ENCODE assay signal across 25 cellular contexts in the genomic region with DNA sequence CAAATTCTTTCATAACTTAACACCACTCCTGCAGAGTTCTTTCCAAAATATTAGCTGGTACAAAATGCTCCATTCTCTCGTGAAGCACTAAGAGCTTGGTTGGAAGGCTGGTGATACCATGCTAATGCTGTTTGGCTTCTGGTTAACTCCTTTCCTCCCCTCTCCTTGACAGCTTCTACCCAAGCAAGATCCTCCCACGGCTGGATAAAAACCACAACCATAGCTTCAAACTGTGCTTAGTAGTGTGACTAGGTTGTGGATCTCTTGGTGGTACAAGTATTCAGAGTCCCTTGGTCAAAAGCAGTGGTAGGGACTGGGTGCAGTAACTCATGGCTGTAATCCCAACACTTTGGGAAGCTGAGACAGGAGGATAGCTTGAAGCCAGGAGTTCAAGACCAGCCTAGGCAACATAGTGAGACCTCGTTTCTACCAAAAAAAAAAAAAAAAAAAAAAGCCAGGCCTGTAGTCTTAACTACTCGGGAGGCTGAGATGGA. TPM values are rescaled to one million over a fixed set of nuclear protein-coding genes. Genes with fewer than 3 reads are reported as not detected.
DNase-seq lines count a peak whose midpoint lies in the region; ATAC-seq, FAIRE-seq and TF ChIP-seq lines count a peak whose summit lies in the region.
"Had no signal": no experiment of that assay in that cellular context is flagged by ENCODE, and none has a peak within 500 bp of the region (broad histone marks: within the 10 kb centered on the region; RNA-seq: fewer than 3 reads in every experiment).

No MANE protein-coding gene starts in this region.

- TF ChIP-seq EP300 in GM12878 (IDR thresholded peaks at IDR 0.05; ENCODE audit: borderline replicate concordance in 1 of 2, control insufficient read depth in 1 of 2, low read depth in 2 of 2, low read length in 2 of 2), result no peak

- BruUV-seq in GM12878 (replicated peaks; lab: Mats Ljungman, UMichigan), result no TSS peak

- H3K27me3 ChIP-seq in Loucy (ENCODE audit: insufficient read depth, low read length, poor library complexity, severe bottlenecking), result no peaks in the 10 kb centered on the region
- no peaks in the 10 kb centered on the region for H3K27me3 ChIP-seq in GM12878 (replicated peaks in 1 of 2; ENCODE audit: control insufficient read depth in 2 of 2, insufficient read depth in 2 of 2, low read length in 1 of 2)
- no peaks in the 10 kb centered on the region for H3K27me3 ChIP-seq in prostate gland (replicated peaks; ENCODE audit: insufficient read depth)
- H3K27me3 ChIP-seq: breast epithelium, dorsolateral prefrontal cortex, sigmoid colon, upper lobe of right lung had no signal

- no peak for FAIRE-seq in GM12878 (lab: Jason Lieb, UNC)
- FAIRE-seq: A549 had no signal

- H3K4me2 ChIP-seq in Loucy (ENCODE audit: low read depth, low read length, poor library complexity, severe bottlenecking), result peak overlapping the region; percentile 93
- H3K4me2 ChIP-seq in GM12878 (ENCODE audit: control insufficient read depth, insufficient read depth), result peak overlapping the region; percentile 34; the same call in 1 of the 2 replicates

- POLR2A ChIA-PET in GM12878 (lab: Charles Lee), result interaction anchor here (1.5 kb wide), 1 partner anchor 10 kb away, joined by 6 read pairs; no protein-coding TSS in a partner anchor

- CTCF ChIA-PET in GM12878 (lab: Yijun Ruan, JAX), result interaction anchor here (0.6 to 3.1 kb wide), 12 partner anchors 11 to 364 kb away, joined by 3 to 12 read pairs (median 3); a partner anchor contains a TSS

- in situ Hi-C loops in GM12878 (cut with MboI), result no loop called here

- SMC1A ChIA-PET in GM12878 (lab: Charles Lee; ENCODE audit: uncharacterized antibody, unreplicated experiment), result interaction anchor here (0.7 to 1.6 kb wide), 6 partner anchors 8 to 99 kb away, joined by 3 to 6 read pairs (median 4); no protein-coding TSS in a partner anchor

- no peak overlapping the region for H3K27ac ChIP-seq in GM12878 (ENCODE audit: control insufficient read depth, insufficient read depth)
- peak overlapping the region; percentile 28 to 89 for H3K27ac ChIP-seq in prostate gland
- H3K27ac ChIP-seq: A549, breast epithelium, GM23248, sigmoid colon, upper lobe of right lung had no signal

- intact Hi-C loops in GM12878 (cut with micrococcal nuclease; ENCODE audit: unreplicated experiment), result no loop called here
- intact Hi-C loops in prostate gland (cut with DNase I), result loop anchor here (5.0 kb wide), 1 partner anchor 35 kb away; no protein-coding TSS in a partner anchor
- intact Hi-C loops in left ventricle myocardium superior (cut with micrococcal nuclease), result no loop called here

- RAD21 ChIA-PET in GM12878 (lab: Charles Lee; ENCODE audit: unreplicated experiment), result interaction anchor here (0.8 to 1.2 kb wide), 5 partner anchors 46 to 136 kb away, joined by 3 to 6 read pairs (median 3); no protein-coding TSS in a partner anchor

- no peaks in the 10 kb centered on the region for H3K9me2 ChIP-seq in Loucy (replicated peaks; ENCODE audit: low read depth, low read length)

- peak overlapping the region; percentile 36 for H3K4me3 ChIP-seq in Loucy (ENCODE audit: low read length, poor library complexity, severe bottlenecking)
- H3K4me3 ChIP-seq in GM12878, result no peak overlapping the region
- H3K4me3 ChIP-seq in prostate gland, result peak overlapping the region in 1 of 2 donors; percentile 99
- H3K4me3 ChIP-seq: A549, GM23248, mucosa of descending colon, sigmoid colon had no signal

- peak; percentile 26 for DNase-seq in activated CD8-positive, alpha-beta memory T cell treated with anti-CD3 and anti-CD28 coated beads for 24 hours
- DNase-seq in activated CD8-positive, alpha-beta memory T cell treated with anti-CD3 and anti-CD28 coated beads, Interleukin-2, amount 50 U/mL, for 4 hours, result no peak
- no peak for DNase-seq in GM12878 (ENCODE audit: low read depth, low spot score)
- DNase-seq in prostate gland (ENCODE audit: low spot score), result no peak
- no peak for DNase-seq in NCI-H1930 (lab: John Stamatoyannopoulos, UW)
- no peak for DNase-seq in left ventricle myocardium superior
- DNase-seq: activated CD4-positive, alpha-beta T cell treated with anti-CD3 and anti-CD28 coated beads for 1 hour; activated naive CD8-positive, alpha-beta T cell treated with anti-CD3 and anti-CD28 coated beads, Interleukin-2, amount 10 ng/mL, durations not matched to agents 7 days and 5 days; DMS79 treated with DMSO at 0.1 percent for 48 hours; dorsolateral prefrontal cortex; GM23248; mucosa of descending colon; NCI-H1048; NCI-H2081 treated with DMSO at 0.1 percent for 48 hours; NCI-H524 treated with DMSO at 0.1 percent for 48 hours; nucleus accumbens; SIG-M5; sigmoid colon; stimulated activated CD4-positive, alpha-beta T cell treated with anti-CD3 and anti-CD28 coated beads, Interleukin-2, amount 100 ng/mL, for 24 hours; stimulated activated naive CD8-positive, alpha-beta T cell treated with anti-CD3 and anti-CD28 coated beads, Interleukin-15, amount 100 ng/mL, for 72 hours; upper lobe of right lung had no signal

- H3K9me3 ChIP-seq in Loucy (ENCODE audit: insufficient read depth, low read depth, low read length) (no peaks in the 10 kb centered on the region), GM12878 (replicated peaks; ENCODE audit: control insufficient read depth, insufficient read depth, low read length) (no peaks in the 10 kb centered on the region), prostate gland (no peaks in the 10 kb centered on the region)
- H3K9me3 ChIP-seq: A549, breast epithelium, mucosa of descending colon, sigmoid colon, upper lobe of right lung had no signal

- no peak for TF ChIP-seq POLR2A in GM12878 (IDR thresholded peaks at IDR 0.05; ENCODE audit: low read depth, low read length)
- TF ChIP-seq POLR2A in prostate gland (IDR thresholded peaks at IDR 0.05), result no peak

- H3K9ac ChIP-seq in Loucy (ENCODE audit: low read depth, low read length, poor library complexity, severe bottlenecking), result peak overlapping the region; percentile 83
- no peak overlapping the region for H3K9ac ChIP-seq in GM12878 (ENCODE audit: control insufficient read depth, insufficient read depth, low read length)
- H3K9ac ChIP-seq: GM23248 had no signal

- no peak overlapping the region for H2AFZ ChIP-seq in Loucy (ENCODE audit: low read length)
- H2AFZ ChIP-seq in GM12878 (ENCODE audit: control insufficient read depth, low read depth, low read length), result no peak overlapping the region
- H2AFZ ChIP-seq: GM23248 had no signal

- H3K36me3 ChIP-seq in Loucy (ENCODE audit: insufficient read depth, low read length) (no peaks in the 10 kb centered on the region), GM12878 (ENCODE audit: control insufficient read depth in 2 of 2, insufficient read depth in 2 of 2, low read length in 1 of 2) (no peaks in the 10 kb centered on the region; a peak in 1 of 4 replicates), prostate gland (no peaks in the 10 kb centered on the region)
- H3K36me3 ChIP-seq: breast epithelium, upper lobe of right lung had no signal

- H3K4me1 ChIP-seq in Loucy (ENCODE audit: insufficient read depth, low read length, poor library complexity, severe bottlenecking) (peaks cover 32% of the 10 kb centered on the region), GM12878 (ENCODE audit: control insufficient read depth, insufficient read depth, low read length) (peaks cover 9% of the 10 kb centered on the region), prostate gland (replicated peaks) (peaks cover 9% of the 10 kb centered on the region)

- ATAC-seq in GM12878 (no peak), left ventricle myocardium superior (no peak), GM19452 (IDR thresholded peaks at IDR 0.05; ENCODE audit: unreplicated experiment) (no peak)
- ATAC-seq: A549; mucosa of descending colon; stimulated activated naive CD8-positive, alpha-beta T cell treated with anti-CD3 and anti-CD28 coated beads, Interleukin-15, amount 100 ng/mL, for 72 hours; upper lobe of right lung had no signal

- no peak for TF ChIP-seq RAD21 in GM12878 (IDR thresholded peaks at IDR 0.05; ENCODE audit: insufficient read depth, low read depth, low read length)

- H3F3A ChIP-seq in Loucy (ENCODE audit: low read depth), result no peaks in the 10 kb centered on the region

- H3K79me2 ChIP-seq in Loucy (ENCODE audit: insufficient read depth, low read length) (peaks cover 51% of the 10 kb centered on the region), GM12878 (ENCODE audit: control insufficient read depth, insufficient read depth, low read length) (peaks cover 22% of the 10 kb centered on the region)

- WGBS in GM12878 (ENCODE audit: insufficient coverage, insufficient replicate concordance, low lambda C conversion rate, missing lambda C conversion rate), result 71% methylated on average over 3 of the region's 4 CpGs
- WGBS in prostate gland, result 73% methylated on average over 4 of the region's 4 CpGs

- H4K20me1 ChIP-seq in Loucy (ENCODE audit: insufficient read depth, low read length, poor library complexity, severe bottlenecking), result no peaks in the 10 kb centered on the region
- no peaks in the 10 kb centered on the region for H4K20me1 ChIP-seq in GM12878 (ENCODE audit: control insufficient read depth, insufficient read depth)

- TF ChIP-seq CTCF in Loucy (conservative IDR thresholded peaks at IDR 0.05; ENCODE audit: low read length) (no peak), GM12878 (IDR thresholded peaks at IDR 0.05 in 2 of 3, conservative IDR thresholded peaks at IDR 0.05 in 1 of 3; ENCODE audit: control insufficient read depth in 2 of 3, extremely low read depth in 1 of 3, insufficient read depth in 1 of 3, low read depth in 3 of 3, low read length in 3 of 3) (no peak), prostate gland (IDR thresholded peaks at IDR 0.05) (no peak)

RNA-seq across cellular contexts. Expression of a gene that starts 2.3 kb away (rescaled TPM):
- 63.5 and 64.7 TPM in 2 replicates for total RNA-seq in GM12878 (2013; cell fraction: nucleolus; rRNA removed)
- total RNA-seq in GM12878 (2014; rRNA removed) (16.8 and 17.5 TPM in 2 replicates), GM12878 (2014; rRNA removed; fragmentation: Illumina TruSeq; extraction: Trizol) (10.2 and 10.5 TPM in 2 replicates), GM12878 (2021) (9.8 and 11.0 TPM in 2 replicates), prostate gland (10 to 100 TPM; 30.1 to 31.9 TPM), left ventricle myocardium superior (10.7 TPM)
- polyA plus RNA-seq in GM12878 (2011; ENCODE audit: low read depth), result 5.7 TPM
- polyA plus RNA-seq in GM12878 (2011; rRNA removed) (14.0 and 20.9 TPM in 2 replicates), GM12878 (2014; fragmentation: Illumina TruSeq; extraction: Trizol) (10.6 and 14.1 TPM in 2 replicates), GM12878 (2014; fragmentation: Nextera tagmentation; extraction: Ambion mirVana) (1 to 10 TPM; 4.5 to 6.1 TPM), GM12878 (2014; rRNA removed) (13.0 and 17.3 TPM in 2 replicates), GM12878 (2016; fragmentation: Nextera tagmentation; extraction: Ambion mirVana) (10 to 100 TPM; 15.8 to 16.9 TPM)
- 16.7 and 20.1 TPM in 2 replicates for polyA plus RNA-seq in GM12878 (2011; cell fraction: cytosol; rRNA removed)
- 31.2 and 38.9 TPM in 2 replicates for polyA plus RNA-seq in GM12878 (2011; cell fraction: nucleus; rRNA removed)
- 7.8 and 8.9 TPM in 2 replicates for polyA plus RNA-seq in GM12878 (2012)
- polyA minus RNA-seq in GM12878 (2011; rRNA and poly(A)+ RNA removed), result 19.5 and 36.8 TPM in 2 replicates
- polyA minus RNA-seq in GM12878 (2011; cell fraction: cytosol; rRNA and poly(A)+ RNA removed), result 6.1 and 8.6 TPM in 2 replicates
- 19.0 and 24.4 TPM in 2 replicates for polyA minus RNA-seq in GM12878 (2011; cell fraction: nucleus; rRNA and poly(A)+ RNA removed)

RNA-seq across cellular contexts. Expression of a gene that starts 38.8 kb away (rescaled TPM):
- total RNA-seq in GM12878 (2013; cell fraction: nucleolus; rRNA removed), result 8.3 and 9.6 TPM in 2 replicates
- total RNA-seq in GM12878 (2014; rRNA removed), result 4.7 and 5.0 TPM in 2 replicates
- 1.5 and 1.7 TPM in 2 replicates for total RNA-seq in GM12878 (2014; rRNA removed; fragmentation: Illumina TruSeq; extraction: Trizol)
- total RNA-seq in GM12878 (2021), result 4.1 and 4.3 TPM in 2 replicates
- 1.7 TPM for polyA plus RNA-seq in GM12878 (2011; ENCODE audit: low read depth)
- polyA plus RNA-seq in GM12878 (2011; rRNA removed), result 1.0 and 1.4 TPM in 2 replicates
- 1.5 and 1.9 TPM in 2 replicates for polyA plus RNA-seq in GM12878 (2011; cell fraction: cytosol; rRNA removed)
- 6.1 and 7.1 TPM in 2 replicates for polyA plus RNA-seq in GM12878 (2011; cell fraction: nucleus; rRNA removed)
- 3.4 TPM in 2 replicates for polyA plus RNA-seq in GM12878 (2012)
- 1.5 and 1.9 TPM in 2 replicates for polyA plus RNA-seq in GM12878 (2014; fragmentation: Illumina TruSeq; extraction: Trizol)
- polyA plus RNA-seq in GM12878 (2014; fragmentation: Nextera tagmentation; extraction: Ambion mirVana), result under 1 TPM; 0.08 to 0.15 TPM
- 3.6 and 3.9 TPM in 2 replicates for polyA plus RNA-seq in GM12878 (2014; rRNA removed)
- polyA plus RNA-seq in GM12878 (2016; fragmentation: Nextera tagmentation; extraction: Ambion mirVana), result 1 to 10 TPM; 1.9 to 2.3 TPM
- polyA minus RNA-seq in GM12878 (2011; rRNA and poly(A)+ RNA removed), result 0.95 and 2.7 TPM in 2 replicates
- polyA minus RNA-seq in GM12878 (2011; cell fraction: cytosol; rRNA and poly(A)+ RNA removed), result 0.52 and 0.67 TPM in 2 replicates
- polyA minus RNA-seq in GM12878 (2011; cell fraction: nucleus; rRNA and poly(A)+ RNA removed), result 2.2 and 3.2 TPM in 2 replicates
- total RNA-seq in prostate gland, result 10 to 100 TPM; 32.1 to 37.3 TPM
- 7.8 TPM for total RNA-seq in left ventricle myocardium superior

RNA-seq across cellular contexts. Expression of a gene that starts 47.7 kb away (rescaled TPM):
- 17.8 and 21.6 TPM in 2 replicates for total RNA-seq in GM12878 (2013; cell fraction: nucleolus; rRNA removed)
- total RNA-seq in GM12878 (2014; rRNA removed) (20.8 and 21.0 TPM in 2 replicates), GM12878 (2014; rRNA removed; fragmentation: Illumina TruSeq; extraction: Trizol) (5.3 and 5.6 TPM in 2 replicates), GM12878 (2021) (20.7 and 22.8 TPM in 2 replicates), prostate gland (10 to 100 TPM; 33.3 to 56.3 TPM), left ventricle myocardium superior (7.2 TPM)
- 6.3 TPM for polyA plus RNA-seq in GM12878 (2011; ENCODE audit: low read depth)
- polyA plus RNA-seq in GM12878 (2011; rRNA removed) (10.1 and 19.4 TPM in 2 replicates), GM12878 (2014; fragmentation: Illumina TruSeq; extraction: Trizol) (3.6 and 4.5 TPM in 2 replicates), GM12878 (2014; fragmentation: Nextera tagmentation; extraction: Ambion mirVana) (1 to 10 TPM; 1.7 to 3.5 TPM), GM12878 (2014; rRNA removed) (23.1 and 23.5 TPM in 2 replicates), GM12878 (2016; fragmentation: Nextera tagmentation; extraction: Ambion mirVana) (10 to 100 TPM; 18.5 to 20.9 TPM)
- 26.6 and 38.9 TPM in 2 replicates for polyA plus RNA-seq in GM12878 (2011; cell fraction: cytosol; rRNA removed)
- 53.2 and 59.8 TPM in 2 replicates for polyA plus RNA-seq in GM12878 (2011; cell fraction: nucleus; rRNA removed)
- 28.2 and 31.1 TPM in 2 replicates for polyA plus RNA-seq in GM12878 (2012)
- polyA minus RNA-seq in GM12878 (2011; rRNA and poly(A)+ RNA removed), result 4.1 and 10.8 TPM in 2 replicates
- 7.2 and 7.5 TPM in 2 replicates for polyA minus RNA-seq in GM12878 (2011; cell fraction: cytosol; rRNA and poly(A)+ RNA removed)
- 9.7 and 12.8 TPM in 2 replicates for polyA minus RNA-seq in GM12878 (2011; cell fraction: nucleus; rRNA and poly(A)+ RNA removed)

RNA-seq across cellular contexts. Expression of a gene that starts 47.8 kb away (rescaled TPM):
- total RNA-seq in GM12878 (2013; cell fraction: nucleolus; rRNA removed), result 112 and 144 TPM in 2 replicates
- total RNA-seq in GM12878 (2014; rRNA removed), result 7.6 and 8.3 TPM in 2 replicates
- 2.0 and 2.1 TPM in 2 replicates for total RNA-seq in GM12878 (2014; rRNA removed; fragmentation: Illumina TruSeq; extraction: Trizol)
- 7.5 and 7.7 TPM in 2 replicates for total RNA-seq in GM12878 (2021)
- polyA plus RNA-seq in GM12878 (2011; ENCODE audit: low read depth), result 1.0 TPM
- 7.6 TPM in 2 replicates for polyA plus RNA-seq in GM12878 (2011; rRNA removed)
- polyA plus RNA-seq in GM12878 (2011; cell fraction: cytosol; rRNA removed), result 8.8 and 16.8 TPM in 2 replicates
- 140 and 156 TPM in 2 replicates for polyA plus RNA-seq in GM12878 (2011; cell fraction: nucleus; rRNA removed)
- polyA plus RNA-seq in GM12878 (2012), result 9.6 and 14.4 TPM in 2 replicates
- 1.4 and 1.7 TPM in 2 replicates for polyA plus RNA-seq in GM12878 (2014; fragmentation: Illumina TruSeq; extraction: Trizol)
- not detected for polyA plus RNA-seq in GM12878 (2014; fragmentation: Nextera tagmentation; extraction: Ambion mirVana)
- 10.4 and 14.7 TPM in 2 replicates for polyA plus RNA-seq in GM12878 (2014; rRNA removed)
- 1 to 10 TPM; 5.6 to 6.4 TPM for polyA plus RNA-seq in GM12878 (2016; fragmentation: Nextera tagmentation; extraction: Ambion mirVana)
- 3.4 and 7.4 TPM in 2 replicates for polyA minus RNA-seq in GM12878 (2011; rRNA and poly(A)+ RNA removed)
- 2.3 and 5.1 TPM in 2 replicates for polyA minus RNA-seq in GM12878 (2011; cell fraction: cytosol; rRNA and poly(A)+ RNA removed)
- polyA minus RNA-seq in GM12878 (2011; cell fraction: nucleus; rRNA and poly(A)+ RNA removed), result 17.2 and 22.7 TPM in 2 replicates
- total RNA-seq in prostate gland, result 100 to 1,000 TPM in 1 of 2 donors, 10 to 100 TPM in 1; 67.9 to 124 TPM
- total RNA-seq in left ventricle myocardium superior, result 12.0 TPM

RNA-seq across cellular contexts. Expression of a gene that starts 52.5 kb away (rescaled TPM):
- 141 and 182 TPM in 2 replicates for total RNA-seq in GM12878 (2013; cell fraction: nucleolus; rRNA removed)
- total RNA-seq in GM12878 (2014; rRNA removed) (2.6 and 2.9 TPM in 2 replicates), GM12878 (2014; rRNA removed; fragmentation: Illumina TruSeq; extraction: Trizol) (1.2 and 1.4 TPM in 2 replicates), GM12878 (2021) (5.0 and 5.5 TPM in 2 replicates), prostate gland (100 to 1,000 TPM; 109 to 137 TPM), left ventricle myocardium superior (71.0 TPM)
- polyA plus RNA-seq in GM12878 (2011; ENCODE audit: low read depth), result 33.8 TPM
- polyA plus RNA-seq in GM12878 (2011; rRNA removed) (6.9 and 9.9 TPM in 2 replicates), GM12878 (2014; fragmentation: Illumina TruSeq; extraction: Trizol) (1.5 and 3.0 TPM in 2 replicates), GM12878 (2014; fragmentation: Nextera tagmentation; extraction: Ambion mirVana) (under 1 TPM in 1 of 2 experiments, not detected in 1; 0.31 TPM), GM12878 (2014; rRNA removed) (7.7 TPM in 2 replicates), GM12878 (2016; fragmentation: Nextera tagmentation; extraction: Ambion mirVana) (1 to 10 TPM in 1 of 2 experiments, under 1 TPM in 1; 0.73 to 1.3 TPM)
- polyA plus RNA-seq in GM12878 (2011; cell fraction: cytosol; rRNA removed), result 10.1 and 12.3 TPM in 2 replicates
- 221 and 281 TPM in 2 replicates for polyA plus RNA-seq in GM12878 (2011; cell fraction: nucleus; rRNA removed)
- polyA plus RNA-seq in GM12878 (2012), result 26.3 and 26.8 TPM in 2 replicates
- polyA minus RNA-seq in GM12878 (2011; rRNA and poly(A)+ RNA removed), result 3.4 and 4.7 TPM in 2 replicates
- polyA minus RNA-seq in GM12878 (2011; cell fraction: cytosol; rRNA and poly(A)+ RNA removed), result 2.2 TPM in 1 of 2 replicates, not detected in the other
- polyA minus RNA-seq in GM12878 (2011; cell fraction: nucleus; rRNA and poly(A)+ RNA removed), result 16.9 and 19.1 TPM in 2 replicates
